20 cellular contexts compared by ENCODE assay signal in the genomic region with DNA sequence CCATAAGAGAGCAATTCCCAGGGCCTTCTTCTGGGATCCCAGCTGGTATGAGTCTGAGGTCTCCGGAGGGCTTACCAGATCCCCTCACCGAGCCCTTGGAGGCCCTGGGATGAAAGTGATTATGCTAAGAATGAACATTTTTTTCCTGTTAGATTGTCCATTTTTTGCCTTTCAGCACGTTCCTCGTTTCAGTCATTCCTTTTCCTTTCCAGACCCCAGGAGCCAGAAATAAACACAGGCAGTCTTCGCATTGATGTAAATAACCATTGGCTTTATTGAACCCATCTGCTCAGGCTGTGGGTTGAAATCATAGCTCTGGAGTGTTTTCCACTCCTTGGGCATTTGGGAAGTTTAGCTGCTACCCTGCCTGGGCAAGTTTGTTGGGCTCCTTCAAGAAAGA.
"Had no signal": no experiment of that assay in that cellular context is flagged by ENCODE, and none has a peak within 500 bp of the region (broad histone marks: within the 10 kb centered on the region; RNA-seq: fewer than 3 reads in every experiment).

No MANE protein-coding gene starts in this region.

- DNase-seq: colonic mucosa; dermis blood vessel endothelial cell; dorsolateral prefrontal cortex; effector CD4-positive, alpha-beta T cell; effector memory CD4-positive, alpha-beta T cell; erythroblast; esophagus squamous epithelium; foreskin keratinocyte; heart left ventricle; hippocampal formation; left cardiac atrium; left lung; left ventricle myocardium superior; lower lobe of right lung; mesenchymal stem cell; mucosa of descending colon; naive B cell had no signal

- H3K36me3 ChIP-seq: colonic mucosa, esophagus squamous epithelium, gastroesophageal sphincter, heart left ventricle, left lung, lower lobe of right lung had no signal

- H3K27me3 ChIP-seq: colonic mucosa, dorsolateral prefrontal cortex, esophagus squamous epithelium, foreskin keratinocyte, gastroesophageal sphincter, heart left ventricle, left lung had no signal

- H3K27ac ChIP-seq: colonic mucosa, dorsolateral prefrontal cortex, epithelial cell of prostate, foreskin keratinocyte, gastroesophageal sphincter, heart left ventricle, left lung, lower lobe of right lung had no signal

- H3K9me3 ChIP-seq: colonic mucosa, esophagus squamous epithelium, gastroesophageal sphincter, lower lobe of right lung had no signal

- H3K4me1 ChIP-seq: colonic mucosa, esophagus squamous epithelium, foreskin keratinocyte, gastroesophageal sphincter, heart left ventricle, left lung, lower lobe of right lung had no signal

- ATAC-seq: esophagus mucosa, foreskin keratinocyte, gastroesophageal sphincter, heart left ventricle, left cardiac atrium, left ventricle myocardium superior, lower lobe of right lung, mucosa of descending colon had no signal

- H3K4me3 ChIP-seq: colonic mucosa, dorsolateral prefrontal cortex, esophagus squamous epithelium, gastroesophageal sphincter, heart left ventricle, left lung, lower lobe of right lung, mucosa of descending colon had no signal
